Comparison of ENCODE assay signal across 1 cellular context in the genomic region with DNA sequence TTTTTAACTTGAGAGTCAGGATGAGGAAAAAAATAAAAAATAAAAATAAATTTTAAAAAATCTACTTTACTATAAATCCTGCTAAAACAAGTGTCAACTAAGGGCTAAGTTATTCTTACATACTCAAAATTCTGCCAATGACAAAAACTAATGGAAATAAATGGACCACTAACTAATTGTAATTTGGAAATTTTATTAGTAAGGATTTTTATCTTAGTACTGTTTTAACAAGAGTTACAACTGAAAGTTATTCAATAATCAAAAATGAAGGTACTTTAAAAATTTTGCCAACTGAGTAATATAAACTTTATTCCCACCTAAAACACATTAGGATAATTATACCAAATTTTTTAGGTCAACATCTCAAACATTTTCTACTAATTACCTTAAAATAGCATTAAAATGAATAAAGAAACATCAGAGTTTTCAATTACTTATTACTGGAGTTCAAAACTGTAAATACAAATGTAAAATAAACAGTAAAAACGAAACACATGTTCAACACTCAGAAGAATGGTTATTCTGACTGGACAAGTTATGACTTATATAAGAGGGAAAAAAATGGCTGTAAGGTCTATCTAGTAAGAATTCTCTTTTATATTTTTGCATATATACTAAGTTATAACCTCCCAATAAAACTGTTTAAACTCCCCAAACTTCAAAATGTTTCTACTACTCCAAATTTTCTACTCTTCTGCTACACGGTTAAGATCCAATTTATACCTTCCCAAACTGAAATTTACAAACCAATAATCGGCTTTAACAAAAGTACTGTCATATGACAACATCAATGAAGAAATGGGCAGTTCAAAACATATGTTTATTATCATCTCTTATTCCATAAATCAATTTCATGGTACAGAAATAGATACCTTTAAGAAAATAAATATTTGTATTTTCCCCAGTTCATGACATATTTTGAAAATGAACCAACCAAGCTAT.
TF ChIP-seq lines count a peak whose summit lies in the region.

No MANE protein-coding gene starts in this region.

TF ChIP-seq in HepG2, 621 proteins besides CTCF, POLR2A, EP300 and RAD21 (continued from another document and continues in another):
- TF ChIP-seq CREB1 (IDR thresholded peaks at IDR 0.05) (peak; percentile 60; the same call in 1 of the 2 replicates), CREB1 (CRISPR knock-in tag; IDR thresholded peaks at IDR 0.05) (no peak), PRPF4 (IDR thresholded peaks at IDR 0.05; ENCODE audit: low read depth, low read length, poor library complexity, severe bottlenecking) (no peak), HOXA7 (CRISPR knock-in tag; IDR thresholded peaks at IDR 0.05) (no peak), PPARG (CRISPR knock-in tag; conservative IDR thresholded peaks at IDR 0.05) (no peak), ZNF75D (CRISPR knock-in tag; IDR thresholded peaks at IDR 0.05; ENCODE audit: borderline replicate concordance) (no peak), TSC22D2 (CRISPR knock-in tag; IDR thresholded peaks at IDR 0.05; ENCODE audit: borderline replicate concordance) (no peak), ZNF83 (CRISPR knock-in tag; IDR thresholded peaks at IDR 0.05; ENCODE audit: borderline replicate concordance) (no peak), ZSCAN22 (CRISPR knock-in tag; IDR thresholded peaks at IDR 0.05) (no peak), HNRNPL (IDR thresholded peaks at IDR 0.05; ENCODE audit: low read depth, low read length) (peak; percentile 23; the same call in 1 of the 2 replicates), HCFC1 (IDR thresholded peaks at IDR 0.05; ENCODE audit: low read depth, low read length) (no peak), ZNF510 (CRISPR knock-in tag; IDR thresholded peaks at IDR 0.05; ENCODE audit: low read depth) (0 out of 2 replicates have a peak, but pooled peaks have one; percentile 14), ZNF720 (CRISPR knock-in tag; IDR thresholded peaks at IDR 0.05) (no peak), ZNF337 (CRISPR knock-in tag; IDR thresholded peaks at IDR 0.05; ENCODE audit: borderline replicate concordance, low read depth) (no peak), ZNF644 (CRISPR knock-in tag; IDR thresholded peaks at IDR 0.05; ENCODE audit: low read depth) (no peak), SIX4 (CRISPR knock-in tag; IDR thresholded peaks at IDR 0.05) (no peak), FOSL2 (CRISPR knock-in tag; IDR thresholded peaks at IDR 0.05) (no peak), ASH2L (IDR thresholded peaks at IDR 0.05; ENCODE audit: insufficient read length, low read depth, low read length) (no peak), TMF1 (CRISPR knock-in tag; IDR thresholded peaks at IDR 0.05; ENCODE audit: low read depth) (no peak), MTF1 (CRISPR knock-in tag; IDR thresholded peaks at IDR 0.05) (no peak)
- TF ChIP-seq, protein P1, sequence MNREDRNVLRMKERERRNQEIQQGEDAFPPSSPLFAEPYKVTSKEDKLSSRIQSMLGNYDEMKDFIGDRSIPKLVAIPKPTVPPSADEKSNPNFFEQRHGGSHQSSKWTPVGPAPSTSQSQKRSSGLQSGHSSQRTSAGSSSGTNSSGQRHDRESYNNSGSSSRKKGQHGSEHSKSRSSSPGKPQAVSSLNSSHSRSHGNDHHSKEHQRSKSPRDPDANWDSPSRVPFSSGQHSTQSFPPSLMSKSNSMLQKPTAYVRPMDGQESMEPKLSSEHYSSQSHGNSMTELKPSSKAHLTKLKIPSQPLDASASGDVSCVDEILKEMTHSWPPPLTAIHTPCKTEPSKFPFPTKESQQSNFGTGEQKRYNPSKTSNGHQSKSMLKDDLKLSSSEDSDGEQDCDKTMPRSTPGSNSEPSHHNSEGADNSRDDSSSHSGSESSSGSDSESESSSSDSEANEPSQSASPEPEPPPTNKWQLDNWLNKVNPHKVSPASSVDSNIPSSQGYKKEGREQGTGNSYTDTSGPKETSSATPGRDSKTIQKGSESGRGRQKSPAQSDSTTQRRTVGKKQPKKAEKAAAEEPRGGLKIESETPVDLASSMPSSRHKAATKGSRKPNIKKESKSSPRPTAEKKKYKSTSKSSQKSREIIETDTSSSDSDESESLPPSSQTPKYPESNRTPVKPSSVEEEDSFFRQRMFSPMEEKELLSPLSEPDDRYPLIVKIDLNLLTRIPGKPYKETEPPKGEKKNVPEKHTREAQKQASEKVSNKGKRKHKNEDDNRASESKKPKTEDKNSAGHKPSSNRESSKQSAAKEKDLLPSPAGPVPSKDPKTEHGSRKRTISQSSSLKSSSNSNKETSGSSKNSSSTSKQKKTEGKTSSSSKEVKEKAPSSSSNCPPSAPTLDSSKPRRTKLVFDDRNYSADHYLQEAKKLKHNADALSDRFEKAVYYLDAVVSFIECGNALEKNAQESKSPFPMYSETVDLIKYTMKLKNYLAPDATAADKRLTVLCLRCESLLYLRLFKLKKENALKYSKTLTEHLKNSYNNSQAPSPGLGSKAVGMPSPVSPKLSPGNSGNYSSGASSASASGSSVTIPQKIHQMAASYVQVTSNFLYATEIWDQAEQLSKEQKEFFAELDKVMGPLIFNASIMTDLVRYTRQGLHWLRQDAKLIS (CRISPR knock-in tag; IDR thresholded peaks at IDR 0.05): no peak
- TF ChIP-seq, protein P2, sequence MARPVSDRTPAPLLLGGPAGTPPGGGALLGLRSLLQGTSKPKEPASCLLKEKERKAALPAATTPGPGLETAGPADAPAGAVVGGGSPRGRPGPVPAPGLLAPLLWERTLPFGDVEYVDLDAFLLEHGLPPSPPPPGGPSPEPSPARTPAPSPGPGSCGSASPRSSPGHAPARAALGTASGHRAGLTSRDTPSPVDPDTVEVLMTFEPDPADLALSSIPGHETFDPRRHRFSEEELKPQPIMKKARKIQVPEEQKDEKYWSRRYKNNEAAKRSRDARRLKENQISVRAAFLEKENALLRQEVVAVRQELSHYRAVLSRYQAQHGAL (CRISPR knock-in tag; IDR thresholded peaks at IDR 0.05; ENCODE audit: not compliant biosample characterization): peak; percentile 24
- TF ChIP-seq, protein P3, sequence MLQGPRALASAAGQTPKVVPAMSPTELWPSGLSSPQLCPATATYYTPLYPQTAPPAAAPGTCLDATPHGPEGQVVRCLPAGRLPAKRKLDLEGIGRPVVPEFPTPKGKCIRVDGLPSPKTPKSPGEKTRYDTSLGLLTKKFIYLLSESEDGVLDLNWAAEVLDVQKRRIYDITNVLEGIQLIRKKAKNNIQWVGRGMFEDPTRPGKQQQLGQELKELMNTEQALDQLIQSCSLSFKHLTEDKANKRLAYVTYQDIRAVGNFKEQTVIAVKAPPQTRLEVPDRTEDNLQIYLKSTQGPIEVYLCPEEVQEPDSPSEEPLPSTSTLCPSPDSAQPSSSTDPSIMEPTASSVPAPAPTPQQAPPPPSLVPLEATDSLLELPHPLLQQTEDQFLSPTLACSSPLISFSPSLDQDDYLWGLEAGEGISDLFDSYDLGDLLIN (CRISPR knock-in tag; IDR thresholded peaks at IDR 0.05; ENCODE audit: borderline replicate concordance): no peak
- TF ChIP-seq, protein P4, sequence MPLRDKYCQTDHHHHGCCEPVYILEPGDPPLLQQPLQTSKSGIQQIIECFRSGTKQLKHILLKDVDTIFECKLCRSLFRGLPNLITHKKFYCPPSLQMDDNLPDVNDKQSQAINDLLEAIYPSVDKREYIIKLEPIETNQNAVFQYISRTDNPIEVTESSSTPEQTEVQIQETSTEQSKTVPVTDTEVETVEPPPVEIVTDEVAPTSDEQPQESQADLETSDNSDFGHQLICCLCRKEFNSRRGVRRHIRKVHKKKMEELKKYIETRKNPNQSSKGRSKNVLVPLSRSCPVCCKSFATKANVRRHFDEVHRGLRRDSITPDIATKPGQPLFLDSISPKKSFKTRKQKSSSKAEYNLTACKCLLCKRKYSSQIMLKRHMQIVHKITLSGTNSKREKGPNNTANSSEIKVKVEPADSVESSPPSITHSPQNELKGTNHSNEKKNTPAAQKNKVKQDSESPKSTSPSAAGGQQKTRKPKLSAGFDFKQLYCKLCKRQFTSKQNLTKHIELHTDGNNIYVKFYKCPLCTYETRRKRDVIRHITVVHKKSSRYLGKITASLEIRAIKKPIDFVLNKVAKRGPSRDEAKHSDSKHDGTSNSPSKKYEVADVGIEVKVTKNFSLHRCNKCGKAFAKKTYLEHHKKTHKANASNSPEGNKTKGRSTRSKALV (CRISPR knock-in tag; IDR thresholded peaks at IDR 0.05): no peak
- TF ChIP-seq, protein P5, sequence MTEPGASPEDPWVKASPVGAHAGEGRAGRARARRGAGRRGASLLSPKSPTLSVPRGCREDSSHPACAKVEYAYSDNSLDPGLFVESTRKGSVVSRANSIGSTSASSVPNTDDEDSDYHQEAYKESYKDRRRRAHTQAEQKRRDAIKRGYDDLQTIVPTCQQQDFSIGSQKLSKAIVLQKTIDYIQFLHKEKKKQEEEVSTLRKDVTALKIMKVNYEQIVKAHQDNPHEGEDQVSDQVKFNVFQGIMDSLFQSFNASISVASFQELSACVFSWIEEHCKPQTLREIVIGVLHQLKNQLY (CRISPR knock-in tag; IDR thresholded peaks at IDR 0.05): no peak
- TF ChIP-seq, protein P6, sequence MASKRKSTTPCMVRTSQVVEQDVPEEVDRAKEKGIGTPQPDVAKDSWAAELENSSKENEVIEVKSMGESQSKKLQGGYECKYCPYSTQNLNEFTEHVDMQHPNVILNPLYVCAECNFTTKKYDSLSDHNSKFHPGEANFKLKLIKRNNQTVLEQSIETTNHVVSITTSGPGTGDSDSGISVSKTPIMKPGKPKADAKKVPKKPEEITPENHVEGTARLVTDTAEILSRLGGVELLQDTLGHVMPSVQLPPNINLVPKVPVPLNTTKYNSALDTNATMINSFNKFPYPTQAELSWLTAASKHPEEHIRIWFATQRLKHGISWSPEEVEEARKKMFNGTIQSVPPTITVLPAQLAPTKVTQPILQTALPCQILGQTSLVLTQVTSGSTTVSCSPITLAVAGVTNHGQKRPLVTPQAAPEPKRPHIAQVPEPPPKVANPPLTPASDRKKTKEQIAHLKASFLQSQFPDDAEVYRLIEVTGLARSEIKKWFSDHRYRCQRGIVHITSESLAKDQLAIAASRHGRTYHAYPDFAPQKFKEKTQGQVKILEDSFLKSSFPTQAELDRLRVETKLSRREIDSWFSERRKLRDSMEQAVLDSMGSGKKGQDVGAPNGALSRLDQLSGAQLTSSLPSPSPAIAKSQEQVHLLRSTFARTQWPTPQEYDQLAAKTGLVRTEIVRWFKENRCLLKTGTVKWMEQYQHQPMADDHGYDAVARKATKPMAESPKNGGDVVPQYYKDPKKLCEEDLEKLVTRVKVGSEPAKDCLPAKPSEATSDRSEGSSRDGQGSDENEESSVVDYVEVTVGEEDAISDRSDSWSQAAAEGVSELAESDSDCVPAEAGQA (IDR thresholded peaks at IDR 0.05; ENCODE audit: low read depth): no peak
- TF ChIP-seq, protein P6 (CRISPR knock-in tag; IDR thresholded peaks at IDR 0.05; ENCODE audit: borderline replicate concordance): no peak
- TF ChIP-seq, protein P7, sequence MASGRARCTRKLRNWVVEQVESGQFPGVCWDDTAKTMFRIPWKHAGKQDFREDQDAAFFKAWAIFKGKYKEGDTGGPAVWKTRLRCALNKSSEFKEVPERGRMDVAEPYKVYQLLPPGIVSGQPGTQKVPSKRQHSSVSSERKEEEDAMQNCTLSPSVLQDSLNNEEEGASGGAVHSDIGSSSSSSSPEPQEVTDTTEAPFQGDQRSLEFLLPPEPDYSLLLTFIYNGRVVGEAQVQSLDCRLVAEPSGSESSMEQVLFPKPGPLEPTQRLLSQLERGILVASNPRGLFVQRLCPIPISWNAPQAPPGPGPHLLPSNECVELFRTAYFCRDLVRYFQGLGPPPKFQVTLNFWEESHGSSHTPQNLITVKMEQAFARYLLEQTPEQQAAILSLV (CRISPR knock-in tag; IDR thresholded peaks at IDR 0.05; ENCODE audit: borderline replicate concordance): no peak
- TF ChIP-seq, protein P8, sequence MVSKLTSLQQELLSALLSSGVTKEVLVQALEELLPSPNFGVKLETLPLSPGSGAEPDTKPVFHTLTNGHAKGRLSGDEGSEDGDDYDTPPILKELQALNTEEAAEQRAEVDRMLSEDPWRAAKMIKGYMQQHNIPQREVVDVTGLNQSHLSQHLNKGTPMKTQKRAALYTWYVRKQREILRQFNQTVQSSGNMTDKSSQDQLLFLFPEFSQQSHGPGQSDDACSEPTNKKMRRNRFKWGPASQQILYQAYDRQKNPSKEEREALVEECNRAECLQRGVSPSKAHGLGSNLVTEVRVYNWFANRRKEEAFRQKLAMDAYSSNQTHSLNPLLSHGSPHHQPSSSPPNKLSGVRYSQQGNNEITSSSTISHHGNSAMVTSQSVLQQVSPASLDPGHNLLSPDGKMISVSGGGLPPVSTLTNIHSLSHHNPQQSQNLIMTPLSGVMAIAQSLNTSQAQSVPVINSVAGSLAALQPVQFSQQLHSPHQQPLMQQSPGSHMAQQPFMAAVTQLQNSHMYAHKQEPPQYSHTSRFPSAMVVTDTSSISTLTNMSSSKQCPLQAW (CRISPR knock-in tag; IDR thresholded peaks at IDR 0.05): no peak
- TF ChIP-seq, protein P9, sequence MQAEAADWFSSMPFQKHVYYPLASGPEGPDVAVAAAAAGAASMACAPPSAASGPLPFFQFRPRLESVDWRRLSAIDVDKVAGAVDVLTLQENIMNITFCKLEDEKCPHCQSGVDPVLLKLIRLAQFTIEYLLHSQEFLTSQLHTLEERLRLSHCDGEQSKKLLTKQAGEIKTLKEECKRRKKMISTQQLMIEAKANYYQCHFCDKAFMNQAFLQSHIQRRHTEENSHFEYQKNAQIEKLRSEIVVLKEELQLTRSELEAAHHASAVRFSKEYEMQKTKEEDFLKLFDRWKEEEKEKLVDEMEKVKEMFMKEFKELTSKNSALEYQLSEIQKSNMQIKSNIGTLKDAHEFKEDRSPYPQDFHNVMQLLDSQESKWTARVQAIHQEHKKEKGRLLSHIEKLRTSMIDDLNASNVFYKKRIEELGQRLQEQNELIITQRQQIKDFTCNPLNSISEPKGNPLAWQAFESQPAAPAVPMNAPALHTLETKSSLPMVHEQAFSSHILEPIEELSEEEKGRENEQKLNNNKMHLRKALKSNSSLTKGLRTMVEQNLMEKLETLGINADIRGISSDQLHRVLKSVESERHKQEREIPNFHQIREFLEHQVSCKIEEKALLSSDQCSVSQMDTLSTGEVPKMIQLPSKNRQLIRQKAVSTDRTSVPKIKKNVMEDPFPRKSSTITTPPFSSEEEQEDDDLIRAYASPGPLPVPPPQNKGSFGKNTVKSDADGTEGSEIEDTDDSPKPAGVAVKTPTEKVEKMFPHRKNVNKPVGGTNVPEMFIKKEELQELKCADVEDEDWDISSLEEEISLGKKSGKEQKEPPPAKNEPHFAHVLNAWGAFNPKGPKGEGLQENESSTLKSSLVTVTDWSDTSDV (CRISPR knock-in tag; IDR thresholded peaks at IDR 0.05): no peak
